24 cellular contexts compared by ENCODE assay signal in the genomic region with DNA sequence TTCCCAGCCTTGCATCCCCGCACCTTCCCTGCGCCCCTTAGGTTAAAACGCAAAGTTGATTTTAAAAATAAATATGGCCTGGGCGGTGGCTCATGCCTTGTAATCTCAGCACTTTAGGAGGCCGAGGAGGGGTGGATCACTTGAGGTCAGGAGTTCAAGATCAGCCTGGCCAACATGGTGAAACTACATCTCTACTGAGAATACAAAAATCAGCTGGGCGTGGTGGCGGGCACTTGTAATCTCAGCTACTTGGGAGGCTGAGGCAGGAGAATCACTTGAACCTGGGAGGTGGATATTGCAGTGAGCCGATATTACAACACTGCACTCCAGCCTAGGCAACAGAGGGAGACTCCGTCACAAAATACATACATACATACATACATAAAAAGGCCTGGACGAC.
"Had no signal": no experiment of that assay in that cellular context is flagged by ENCODE, and none has a peak within 500 bp of the region (broad histone marks: within the 10 kb centered on the region; RNA-seq: fewer than 3 reads in every experiment).

No MANE protein-coding gene starts in this region.

- H3K79me2 ChIP-seq: parathyroid adenoma had no signal

- H3K9me3 ChIP-seq: neutrophil, ovary, psoas muscle, right lobe of liver, sigmoid colon, stomach, thoracic aorta, thyroid gland, tibial nerve, upper lobe of left lung, vagina had no signal

- H3K4me1 ChIP-seq: neural progenitor cell, psoas muscle, right lobe of liver had no signal

- H3K9ac ChIP-seq: neural progenitor cell, parathyroid adenoma had no signal

- H3K27ac ChIP-seq: neural progenitor cell, neutrophil, ovary, parathyroid adenoma, psoas muscle, right lobe of liver, sigmoid colon, stomach, thoracic aorta, thyroid gland, tibial nerve, upper lobe of left lung, vagina had no signal

- H3K36me3 ChIP-seq: neural progenitor cell, neutrophil, ovary, right lobe of liver, sigmoid colon, stomach, thoracic aorta, thyroid gland, tibial nerve, upper lobe of left lung, vagina had no signal

- DNase-seq: natural killer cell; ovary; posterior cingulate gyrus; psoas muscle; right cardiac atrium; sigmoid colon; small intestine; stimulated activated CD4-positive, alpha-beta T cell treated with anti-CD3 and anti-CD28 coated beads, Interleukin-15, amount 100 ng/mL, for 24 hours; stimulated activated CD4-positive, alpha-beta T cell treated with anti-CD3 and anti-CD28 coated beads, Interleukin-2, amount 100 ng/mL, for 24 hours; stimulated activated CD4-positive, alpha-beta T cell treated with anti-CD3 and anti-CD28 coated beads, Interleukin-2, amount 100 ng/mL, for 48 hours; stimulated activated CD4-positive, alpha-beta T cell treated with anti-CD3 and anti-CD28 coated beads, Interleukin-4, amount 100 ng/mL, for 24 hours; stimulated activated naive B cell treated with anti-CD40 and anti-IgM and Interleukin-4, amounts not matched to agents 10 μg/mL and 1 μg/mL and 100 μg/mL, for 72 hours; stimulated activated naive CD4-positive, alpha-beta T cell treated with Interleukin-2 at 50 U/mL for 16 hours; stomach; thyroid gland; trophoblast cell; upper lobe of left lung had no signal

- H3K27me3 ChIP-seq: ovary, right lobe of liver, sigmoid colon, thyroid gland, tibial nerve, upper lobe of left lung, vagina had no signal

- H3K4me3 ChIP-seq: ovary, right lobe of liver, thyroid gland, upper lobe of left lung, vagina had no signal
